Comparison of ENCODE assay signal across 8 cellular contexts in genomic region chr5:180811012-180811622, GRCh38. TPM values are rescaled to one million over a fixed set of nuclear protein-coding genes. Genes with fewer than 3 reads are reported as not detected.
A peak's percentile ranks its signal among the peaks of the same experiment; 100 is the strongest.
DNase-seq lines count a peak whose midpoint lies in the region; FAIRE-seq and TF ChIP-seq lines count a peak whose summit lies in the region.

No MANE protein-coding gene starts in this region.

- peak overlapping the region; percentile 97 for H3K4me2 ChIP-seq in OCI-LY1 (ENCODE audit: low read length)
- H3K4me2 ChIP-seq in endothelial cell of umbilical vein (ENCODE audit: insufficient read depth, low read length), result peak overlapping the region; percentile 82

- no peaks in the 10 kb centered on the region for H3K27me3 ChIP-seq in OCI-LY1 (ENCODE audit: insufficient read depth, low read length)
- no peaks in the 10 kb centered on the region for H3K27me3 ChIP-seq in endothelial cell of umbilical vein (ENCODE audit: control insufficient read depth in 2 of 2, insufficient read depth in 2 of 2, low read length in 2 of 2)
- no peaks in the 10 kb centered on the region for H3K27me3 ChIP-seq in ovary

- H3K9ac ChIP-seq in ES-I3 (ENCODE audit: low read depth, low read length), result peak overlapping the region; percentile 97
- H3K9ac ChIP-seq in OCI-LY1 (ENCODE audit: low read length), result peak overlapping the region; percentile 81
- peak overlapping the region; percentile 77 for H3K9ac ChIP-seq in endothelial cell of umbilical vein (replicated peaks; ENCODE audit: extremely low read depth, insufficient read depth, low read length)

- H3K4me1 ChIP-seq in ES-I3 (ENCODE audit: insufficient read depth, low read length) (peaks cover 12% of the 10 kb centered on the region; the same call in 1 of the 2 replicates), OCI-LY1 (ENCODE audit: insufficient read depth, low read length, severe bottlenecking) (peaks cover 59% of the 10 kb centered on the region), endothelial cell of umbilical vein (ENCODE audit: control insufficient read depth, extremely low read depth, insufficient read depth, low read length) (peaks cover 41% of the 10 kb centered on the region), ovary (ENCODE audit: insufficient read depth) (peaks cover 18% of the 10 kb centered on the region)

- H3K4me3 ChIP-seq in OCI-LY1 (ENCODE audit: low read depth, low read length, poor library complexity, severe bottlenecking) (peak overlapping the region; percentile 70), endothelial cell of umbilical vein (replicated peaks in 1 of 3; ENCODE audit: insufficient read depth in 1 of 3, low read depth in 1 of 3, low read length in 3 of 3) (peak overlapping the region; percentile 43 to 72 (median 60)), ovary (peak overlapping the region; percentile 64)

- no peaks in the 10 kb centered on the region for H3K9me2 ChIP-seq in OCI-LY1 (ENCODE audit: low read depth, low read length)

- H3K9me1 ChIP-seq in endothelial cell of umbilical vein (replicated peaks; ENCODE audit: control insufficient read depth, extremely low read depth, insufficient read depth, low read length), result no peaks in the 10 kb centered on the region

- no peak for TF ChIP-seq EP300 in ovary (IDR thresholded peaks at IDR 0.05)

- H3F3A ChIP-seq in OCI-LY1 (ENCODE audit: insufficient read depth, low read length), result no peaks in the 10 kb centered on the region

- no peak for TF ChIP-seq POLR2A in endothelial cell of umbilical vein (IDR thresholded peaks at IDR 0.05; ENCODE audit: low read depth, low read length)
- no peak for TF ChIP-seq POLR2A in ovary (IDR thresholded peaks at IDR 0.05)

- H3K27ac ChIP-seq in OCI-LY1 (ENCODE audit: low read depth, low read length, poor library complexity, severe bottlenecking), result peak overlapping the region; percentile 97
- H3K27ac ChIP-seq in endothelial cell of umbilical vein (ENCODE audit: insufficient read depth, low read depth, low read length), result peak overlapping the region; percentile 88
- H3K27ac ChIP-seq in ovary, result peak overlapping the region; percentile 93 to 98

- H3K36me3 ChIP-seq in ES-I3 (ENCODE audit: insufficient read depth, low read length) (no peaks in the 10 kb centered on the region), OCI-LY1 (ENCODE audit: insufficient read depth, low read length) (no peaks in the 10 kb centered on the region), endothelial cell of umbilical vein (ENCODE audit: control insufficient read depth in 2 of 2, extremely low read depth in 1 of 2, insufficient read depth in 2 of 2, low read length in 2 of 2) (no peaks in the 10 kb centered on the region), ovary (no peaks in the 10 kb centered on the region)

- dilution Hi-C loops in endothelial cell of umbilical vein (cut with MboI; ENCODE audit: extremely low pct_ligation_motif_present, low sequenced_read_pairs), result no loop called here

- no peak for TF ChIP-seq CTCF in OCI-LY1 (IDR thresholded peaks at IDR 0.05; ENCODE audit: low read length)
- no peak for TF ChIP-seq CTCF in endothelial cell of umbilical vein (IDR thresholded peaks at IDR 0.05; ENCODE audit: extremely low read depth in 1 of 2, insufficient read depth in 1 of 2, low read depth in 1 of 2, low read length in 2 of 2)
- no peak for TF ChIP-seq CTCF in ovary (IDR thresholded peaks at IDR 0.05)

- intact Hi-C loops in endothelial cell of umbilical vein (cut with micrococcal nuclease) (loop anchor here (5.0 kb wide), 1 partner anchor 164 kb away; the partner anchor contains the start of gene FLT4), ovary (cut with DNase I) (loop anchor here in 2 of 4 donors (10.0 kb wide), 2 partner anchors 434 to 1256 kb away; partner anchors contain the start of genes RACK1 (in 1 of the 2) and RUFY1 (in 1 of the 2))

- CTCF ChIA-PET in endothelial cell of umbilical vein (lab: Charles Lee), result interaction anchor here (0.8 to 2.5 kb wide), 3 partner anchors 20 to 58 kb away, joined by 3 to 14 read pairs (median 5); no protein-coding TSS in a partner anchor

- no peaks in the 10 kb centered on the region; the same call in 1 of the 2 replicates for H3K9me3 ChIP-seq in ES-I3 (ENCODE audit: control insufficient read depth, insufficient read depth, low read length)
- no peaks in the 10 kb centered on the region for H3K9me3 ChIP-seq in OCI-LY1 (ENCODE audit: low read length)
- no peaks in the 10 kb centered on the region for H3K9me3 ChIP-seq in endothelial cell of umbilical vein (replicated peaks; ENCODE audit: control insufficient read depth, insufficient read depth, low read length)
- H3K9me3 ChIP-seq in ovary, result no peaks in the 10 kb centered on the region

- H2AFZ ChIP-seq in OCI-LY1 (ENCODE audit: low read length) (no peak overlapping the region), endothelial cell of umbilical vein (ENCODE audit: low read depth, low read length) (peak overlapping the region; percentile 89)

- 10% methylated on average over 22 of the region's 22 CpGs for WGBS in ovary, 3 donors

- DNase-seq in endothelial cell of umbilical vein (ENCODE audit: low read depth, low spot score) (no peak), ovary (peak in 1 of 5 donors; percentile 78), AG08395 (ENCODE audit: low spot score) (no peak), ACHN (no peak), NCI-H2081 (lab: John Stamatoyannopoulos, UW) (no peak)
- DNase-seq in central memory CD4-positive, alpha-beta T cell, result no peak

- BruUV-seq in endothelial cell of umbilical vein (replicated peaks; lab: Mats Ljungman, UMichigan), result no TSS peak

- in situ Hi-C loops in ACHN (cut with HindIII; ENCODE audit: low pct_ligation_motif_present, low pct_unique_long_range_greater_than_20kb, low sequenced_read_pairs), result no loop called here

- POLR2A ChIA-PET in endothelial cell of umbilical vein (lab: Charles Lee), result interaction anchor here (1.1 to 1.5 kb wide), 2 partner anchors 9 to 50 kb away, joined by 3 to 6 read pairs; partner anchors contain the start of gene ZFP62

- H4K20me1 ChIP-seq in OCI-LY1 (ENCODE audit: insufficient read depth, low read length) (no peaks in the 10 kb centered on the region), endothelial cell of umbilical vein (replicated peaks; ENCODE audit: control insufficient read depth, extremely low read depth, insufficient read depth, low read length) (no peaks in the 10 kb centered on the region)

- H3K79me2 ChIP-seq in OCI-LY1 (ENCODE audit: insufficient read depth, low read length) (peaks cover 17% of the 10 kb centered on the region), endothelial cell of umbilical vein (ENCODE audit: control insufficient read depth, insufficient read depth, low read length) (peaks cover 11% of the 10 kb centered on the region)

- no peak for FAIRE-seq in endothelial cell of umbilical vein (lab: Jason Lieb, UNC)

TF ChIP-seq in endothelial cell of umbilical vein, 7 proteins besides CTCF, POLR2A, EP300 and RAD21:
- TF ChIP-seq FOS (IDR thresholded peaks at IDR 0.05; ENCODE audit: borderline replicate concordance, insufficient read depth, low read length), result no peak
- no peak for TF ChIP-seq POLR2AphosphoS5 (IDR thresholded peaks at IDR 0.05; ENCODE audit: insufficient read depth, low read depth, low read length)
- no peak for TF ChIP-seq GATA2 (IDR thresholded peaks at IDR 0.05; ENCODE audit: insufficient read depth, insufficient read length, low read depth, low read length)
- TF ChIP-seq MYC (IDR thresholded peaks at IDR 0.05; ENCODE audit: low read depth, low read length), result no peak
- TF ChIP-seq MAX (IDR thresholded peaks at IDR 0.05; ENCODE audit: insufficient read depth, insufficient read length), result no peak
- TF ChIP-seq JUN (IDR thresholded peaks at IDR 0.05; ENCODE audit: borderline replicate concordance, insufficient read depth, insufficient read length, low read depth), result no peak
- no peak for TF ChIP-seq EZH2 (IDR thresholded peaks at IDR 0.05; ENCODE audit: borderline replicate concordance, low read depth, low read length, severe bottlenecking)

RNA-seq across cellular contexts. Expression of gene MGAT1, which starts 8.5 kb away (rescaled TPM):
- 108 and 123 TPM in 2 replicates for total RNA-seq in endothelial cell of umbilical vein
- 126 and 153 TPM in 2 replicates for polyA plus RNA-seq in endothelial cell of umbilical vein
- 83.5 and 99.1 TPM in 2 replicates for polyA plus RNA-seq in endothelial cell of umbilical vein (2011; cell fraction: cytosol; rRNA removed)
- 54.0 and 56.7 TPM in 2 replicates for polyA plus RNA-seq in endothelial cell of umbilical vein (2011; cell fraction: nucleus; rRNA removed)
- 59.8 and 70.3 TPM in 2 replicates for polyA plus RNA-seq in endothelial cell of umbilical vein (2012)
- polyA minus RNA-seq in endothelial cell of umbilical vein, result 80.6 and 100 TPM in 2 replicates
- polyA minus RNA-seq in endothelial cell of umbilical vein (2011; cell fraction: cytosol; rRNA and poly(A)+ RNA removed), result 49.0 TPM
- 31.9 and 43.9 TPM in 2 replicates for polyA minus RNA-seq in endothelial cell of umbilical vein (2011; cell fraction: nucleus; rRNA and poly(A)+ RNA removed)
- total RNA-seq in ovary, result 100 to 1,000 TPM in 5 of 7 donors, 10 to 100 TPM in 2; 84.0 to 154 (median 131) TPM
- polyA plus RNA-seq in ovary, result 100 to 1,000 TPM in 1 of 2 donors, 10 to 100 TPM in 1; 66.6 to 128 TPM

RNA-seq across cellular contexts. Expression of gene ZFP62, which starts 50.0 kb away (rescaled TPM):
- total RNA-seq in endothelial cell of umbilical vein (14.6 and 19.7 TPM in 2 replicates), ovary (10 to 100 TPM; 22.7 to 47.8 (median 33.8) TPM)
- polyA plus RNA-seq in endothelial cell of umbilical vein (3.3 and 3.7 TPM in 2 replicates), ovary (10 to 100 TPM; 23.2 to 36.3 TPM)
- 5.8 and 7.0 TPM in 2 replicates for polyA plus RNA-seq in endothelial cell of umbilical vein (2011; cell fraction: cytosol; rRNA removed)
- 13.3 and 20.5 TPM in 2 replicates for polyA plus RNA-seq in endothelial cell of umbilical vein (2011; cell fraction: nucleus; rRNA removed)
- polyA plus RNA-seq in endothelial cell of umbilical vein (2012), result 11.7 and 15.7 TPM in 2 replicates
- 4.4 and 5.8 TPM in 2 replicates for polyA minus RNA-seq in endothelial cell of umbilical vein
- polyA minus RNA-seq in endothelial cell of umbilical vein (2011; cell fraction: cytosol; rRNA and poly(A)+ RNA removed), result 14.7 TPM
- polyA minus RNA-seq in endothelial cell of umbilical vein (2011; cell fraction: nucleus; rRNA and poly(A)+ RNA removed), result 6.6 and 7.7 TPM in 2 replicates
